In genomic region chr1:17372955-17373354, GRCh38 we compare ENCODE assay signal across 23 cellular contexts. TPM values are rescaled to one million over a fixed set of nuclear protein-coding genes. Genes with fewer than 3 reads are reported as not detected.
DNase-seq lines count a peak whose midpoint lies in the region; ATAC-seq, FAIRE-seq and TF ChIP-seq lines count a peak whose summit lies in the region.
"Had no signal": no experiment of that assay in that cellular context is flagged by ENCODE, and none has a peak within 500 bp of the region (broad histone marks: within the 10 kb centered on the region; RNA-seq: fewer than 3 reads in every experiment).

No MANE protein-coding gene starts in this region.

- WGBS in endodermal cell (ENCODE audit: insufficient coverage in 1 of 2, insufficient read length in 1 of 2), 2 experiments, result 83 to 94% methylated on average over 11 to 18 of the region's 18 CpGs
- WGBS in HepG2 (ENCODE audit: low lambda C conversion rate), result 27% methylated on average over 3 of the region's 18 CpGs

- H3K4me2 ChIP-seq in neural progenitor cell, result no peak overlapping the region
- H3K4me2 ChIP-seq in HepG2 (ENCODE audit: low read depth, low read length), result no peak overlapping the region

- TF ChIP-seq EP300 in HepG2 (IDR thresholded peaks at IDR 0.05; ENCODE audit: low read depth in 2 of 2, low read length in 2 of 2) (no peak), HepG2 (CRISPR knock-in tag; IDR thresholded peaks at IDR 0.05; ENCODE audit: borderline replicate concordance) (no peak)

- H3K27ac Mint-ChIP-seq in activated naive CD8-positive, alpha-beta T cell treated with anti-CD3 and anti-CD28 coated beads, Interleukin-2, amount 50 U/mL, for 24 hours, result no peak overlapping the region
- H3K27ac Mint-ChIP-seq in activated naive CD8-positive, alpha-beta T cell treated with anti-CD3 and anti-CD28 coated beads for 36 hours, result no peak overlapping the region
- H3K27ac Mint-ChIP-seq in endodermal cell, result no peak overlapping the region
- no peak overlapping the region for H3K27ac Mint-ChIP-seq in neural progenitor cell
- H3K27ac Mint-ChIP-seq: CD8-positive, alpha-beta T cell had no signal

- no peaks in the 10 kb centered on the region for H4K20me1 ChIP-seq in neural progenitor cell (ENCODE audit: low read depth)
- peaks cover 3% of the 10 kb centered on the region; the same call in 1 of the 2 replicates for H4K20me1 ChIP-seq in HepG2 (ENCODE audit: insufficient read depth, low read length)

- TF ChIP-seq POLR2A in HepG2 (IDR thresholded peaks at IDR 0.05; ENCODE audit: insufficient read depth in 1 of 2, low read depth in 2 of 2, low read length in 2 of 2), result no peak

- peak; percentile 26 for ATAC-seq in activated naive CD8-positive, alpha-beta T cell treated with anti-CD3 and anti-CD28 coated beads, Interleukin-2, amount 50 U/mL, for 24 hours
- no peak for ATAC-seq in left cardiac atrium
- no peak for ATAC-seq in HepG2
- ATAC-seq: CD8-positive, alpha-beta T cell; HCT116 had no signal

- H3K4me3 Mint-ChIP-seq in activated naive CD8-positive, alpha-beta T cell treated with anti-CD3 and anti-CD28 coated beads, Interleukin-2, amount 50 U/mL, for 24 hours, result no peak overlapping the region
- no peak overlapping the region for H3K4me3 Mint-ChIP-seq in activated naive CD8-positive, alpha-beta T cell treated with anti-CD3 and anti-CD28 coated beads for 36 hours
- H3K4me3 Mint-ChIP-seq in endodermal cell, result no peak overlapping the region
- no peak overlapping the region for H3K4me3 Mint-ChIP-seq in neural progenitor cell
- H3K4me3 Mint-ChIP-seq: CD14-positive monocyte; CD8-positive, alpha-beta T cell had no signal

- H3K79me2 ChIP-seq in neural progenitor cell (ENCODE audit: low read depth) (no peaks in the 10 kb centered on the region), HepG2 (ENCODE audit: insufficient read depth, low read length) (no peaks in the 10 kb centered on the region)

- no peaks in the 10 kb centered on the region for H3K36me3 Mint-ChIP-seq in activated naive CD8-positive, alpha-beta T cell treated with anti-CD3 and anti-CD28 coated beads, Interleukin-2, amount 50 U/mL, for 24 hours (ENCODE audit: low read depth)
- H3K36me3 Mint-ChIP-seq in activated naive CD8-positive, alpha-beta T cell treated with anti-CD3 and anti-CD28 coated beads for 36 hours, result no peaks in the 10 kb centered on the region
- H3K36me3 Mint-ChIP-seq in endodermal cell (ENCODE audit: low read depth), result no peaks in the 10 kb centered on the region
- no peaks in the 10 kb centered on the region for H3K36me3 Mint-ChIP-seq in neural progenitor cell
- H3K36me3 Mint-ChIP-seq: CD14-positive monocyte; CD8-positive, alpha-beta T cell had no signal

- H3K36me3 ChIP-seq in endodermal cell (ENCODE audit: control insufficient read depth, insufficient read depth, low read length) (no peaks in the 10 kb centered on the region), neural progenitor cell (no peaks in the 10 kb centered on the region), HepG2 (replicated peaks in 1 of 2; ENCODE audit: control insufficient read depth in 1 of 2, insufficient read depth in 2 of 2, low read length in 2 of 2) (no peaks in the 10 kb centered on the region)

- POLR2A ChIA-PET in HepG2 (lab: Yijun Ruan, JAX), result no interaction called here

- CTCF ChIA-PET in HepG2 (lab: Yijun Ruan, JAX; ENCODE audit: low intra/inter-chr PET ratio, low total read pairs), result no interaction called here

- H3K27me3 Mint-ChIP-seq in activated naive CD8-positive, alpha-beta T cell treated with anti-CD3 and anti-CD28 coated beads, Interleukin-2, amount 50 U/mL, for 24 hours, result peaks cover 2% of the 10 kb centered on the region
- no peaks in the 10 kb centered on the region for H3K27me3 Mint-ChIP-seq in activated naive CD8-positive, alpha-beta T cell treated with anti-CD3 and anti-CD28 coated beads for 36 hours
- H3K27me3 Mint-ChIP-seq in endodermal cell (ENCODE audit: insufficient read depth) (no peaks in the 10 kb centered on the region), neural progenitor cell (ENCODE audit: insufficient read depth, low read depth) (peaks cover 17% of the 10 kb centered on the region)

- H3K4me3 ChIP-seq in endodermal cell (ENCODE audit: low read length) (no peak overlapping the region), neural progenitor cell (no peak overlapping the region), HepG2 (replicated peaks in 1 of 3; ENCODE audit: insufficient read depth in 1 of 3, low read depth in 2 of 3, low read length in 3 of 3) (no peak overlapping the region)

- H3K27me3 ChIP-seq in endodermal cell (ENCODE audit: control insufficient read depth, insufficient read depth, low read length, poor library complexity, severe bottlenecking) (no peaks in the 10 kb centered on the region), neural progenitor cell (no peaks in the 10 kb centered on the region), HepG2 (ENCODE audit: control insufficient read depth in 1 of 2, insufficient read depth in 2 of 2, low read length in 2 of 2) (peaks cover 14 to 29% of the 10 kb centered on the region in 2 experiments; a peak in 4 of 5 replicates)

- FAIRE-seq in HepG2 (lab: Jason Lieb, UNC), result no peak
- FAIRE-seq: D721Med, G401.6, GM12891, GM19239 had no signal

- in situ Hi-C loops in HepG2 (cut with HindIII; ENCODE audit: extremely low pct_ligation_motif_present, low pct_unique_long_range_greater_than_20kb), result no loop called here

- no peak for DNase-seq in activated naive CD8-positive, alpha-beta T cell treated with anti-CD3 and anti-CD28 coated beads, Interleukin-2, amount 50 U/mL, for 24 hours
- DNase-seq in activated naive CD8-positive, alpha-beta T cell treated with anti-CD3 and anti-CD28 coated beads for 36 hours, result no peak
- DNase-seq in endodermal cell, result peak; percentile 64
- peak; percentile 13 for DNase-seq in neural progenitor cell (ENCODE audit: low spot score)
- DNase-seq in left cardiac atrium, result no peak
- DNase-seq in HepG2 (ENCODE audit: low spot score), result no peak
- DNase-seq in HK-2 (ENCODE audit: unreplicated experiment), result no peak
- DNase-seq: CD8-positive, alpha-beta T cell; COR-L47; DMS153; DMS79 treated with DMSO at 0.1 percent for 48 hours; EL; IMR-90 had no signal

- no TSS peak for BruUV-seq in HepG2 (replicated peaks; lab: Mats Ljungman, UMichigan)

- H3K4me1 Mint-ChIP-seq in activated naive CD8-positive, alpha-beta T cell treated with anti-CD3 and anti-CD28 coated beads, Interleukin-2, amount 50 U/mL, for 24 hours, result no peaks in the 10 kb centered on the region
- no peaks in the 10 kb centered on the region for H3K4me1 Mint-ChIP-seq in activated naive CD8-positive, alpha-beta T cell treated with anti-CD3 and anti-CD28 coated beads for 36 hours
- H3K4me1 Mint-ChIP-seq in endodermal cell (peaks cover 8% of the 10 kb centered on the region), neural progenitor cell (peaks cover 2% of the 10 kb centered on the region)
- H3K4me1 Mint-ChIP-seq: CD14-positive monocyte had no signal

- H3F3A ChIP-seq in neural progenitor cell (ENCODE audit: low read depth), result no peaks in the 10 kb centered on the region

- H3K4me1 ChIP-seq in endodermal cell (ENCODE audit: control insufficient read depth, insufficient read depth, low read length) (no peaks in the 10 kb centered on the region), neural progenitor cell (no peaks in the 10 kb centered on the region), HepG2 (ENCODE audit: insufficient read depth, low read length) (no peaks in the 10 kb centered on the region)

- H3K9me3 Mint-ChIP-seq in activated naive CD8-positive, alpha-beta T cell treated with anti-CD3 and anti-CD28 coated beads, Interleukin-2, amount 50 U/mL, for 24 hours, result no peaks in the 10 kb centered on the region
- H3K9me3 Mint-ChIP-seq in activated naive CD8-positive, alpha-beta T cell treated with anti-CD3 and anti-CD28 coated beads for 36 hours, result no peaks in the 10 kb centered on the region
- H3K9me3 Mint-ChIP-seq in endodermal cell (no peaks in the 10 kb centered on the region), neural progenitor cell (no peaks in the 10 kb centered on the region)
- H3K9me3 Mint-ChIP-seq: CD14-positive monocyte; CD8-positive, alpha-beta T cell had no signal

- no peaks in the 10 kb centered on the region for H3K9me3 ChIP-seq in endodermal cell (ENCODE audit: control insufficient read depth, low read length)
- H3K9me3 ChIP-seq in neural progenitor cell (ENCODE audit: low read depth), result no peaks in the 10 kb centered on the region
- no peaks in the 10 kb centered on the region for H3K9me3 ChIP-seq in HepG2 (ENCODE audit: low read length)

- H3K9ac ChIP-seq in endodermal cell (ENCODE audit: extremely low read depth, low read length, poor library complexity, severe bottlenecking) (no peak overlapping the region), neural progenitor cell (no peak overlapping the region), HepG2 (ENCODE audit: insufficient read depth, low read depth, low read length) (no peak overlapping the region)

- no peak overlapping the region for H2AFZ ChIP-seq in neural progenitor cell (replicated peaks)
- H2AFZ ChIP-seq in HepG2 (ENCODE audit: low read length), result no peak overlapping the region

- no peak overlapping the region for H3K27ac ChIP-seq in endodermal cell (ENCODE audit: low read depth, low read length)
- no peak overlapping the region for H3K27ac ChIP-seq in neural progenitor cell
- no peak overlapping the region for H3K27ac ChIP-seq in HepG2 (ENCODE audit: extremely low read length, insufficient read depth, low read length)
- H3K27ac ChIP-seq: 22Rv1 had no signal

- no peak for TF ChIP-seq RAD21 in HepG2 (CRISPR knock-in tag; IDR thresholded peaks at IDR 0.05)

- TF ChIP-seq CTCF in endodermal cell (conservative IDR thresholded peaks at IDR 0.05) (peak; percentile 35), neural progenitor cell (IDR thresholded peaks at IDR 0.05) (no peak), HepG2 (CRISPR knock-in tag; IDR thresholded peaks at IDR 0.05) (no peak; the same call in 1 of the 2 replicates)

- intact Hi-C loops in left cardiac atrium (cut with DNase I), result no loop called here
- intact Hi-C loops in HepG2 (cut with micrococcal nuclease; ENCODE audit: unreplicated experiment), result no loop called here

RNA-seq across cellular contexts. Expression of gene PADI6, which starts 1.0 kb away (rescaled TPM):
- not detected for total RNA-seq in activated naive CD8-positive, alpha-beta T cell treated with anti-CD3 and anti-CD28 coated beads for 36 hours
- total RNA-seq in endodermal cell (not detected), neural progenitor cell (ENCODE audit: low replicate concordance) (not detected in 2 replicates), left cardiac atrium (not detected), HepG2 (2016; rRNA removed; fragmentation: Illumina TruSeq; extraction: Trizol) (not detected in 2 replicates)
- polyA plus RNA-seq in endodermal cell (2013, experiment 1 of 2), result not detected
- polyA plus RNA-seq in endodermal cell (2013, experiment 2 of 2), result not detected
- not detected in 2 replicates for total RNA-seq in HepG2 (2016; cell fraction: cytosol; rRNA removed; fragmentation: Illumina TruSeq; extraction: Trizol; ENCODE audit: low read depth)
- total RNA-seq in HepG2 (2016; cell fraction: insoluble cytoplasmic fraction; rRNA removed; fragmentation: Illumina TruSeq; extraction: Trizol), result not detected in 2 replicates
- total RNA-seq in HepG2 (2016; cell fraction: membrane; rRNA removed; fragmentation: Illumina TruSeq; extraction: Trizol), result not detected in 2 replicates
- not detected in 2 replicates for total RNA-seq in HepG2 (2016; cell fraction: nucleus; rRNA removed; fragmentation: Illumina TruSeq; extraction: Trizol)
- not detected in 2 replicates for polyA plus RNA-seq in HepG2 (2011; rRNA removed)
- 0.03 TPM in 1 of 2 replicates, not detected in the other for polyA plus RNA-seq in HepG2 (2011; cell fraction: cytosol; rRNA removed)
- not detected in 2 replicates for polyA plus RNA-seq in HepG2 (2011; cell fraction: nucleus; rRNA removed)
- polyA plus RNA-seq in HepG2 (2012), result not detected in 2 replicates
- not detected in 2 replicates for polyA plus RNA-seq in HepG2 (2016; cell fraction: cytosol; fragmentation: Illumina TruSeq; extraction: Trizol; ENCODE audit: low read depth)
- polyA plus RNA-seq in HepG2 (2016; cell fraction: insoluble cytoplasmic fraction; fragmentation: Illumina TruSeq; extraction: Trizol; ENCODE audit: low read depth), result not detected in 2 replicates
- not detected in 2 replicates for polyA plus RNA-seq in HepG2 (2016; cell fraction: membrane; fragmentation: Illumina TruSeq; extraction: Trizol; ENCODE audit: low read depth)
- not detected in 2 replicates for polyA plus RNA-seq in HepG2 (2016; cell fraction: nucleus; fragmentation: Illumina TruSeq; extraction: Trizol; ENCODE audit: insufficient read depth, low read depth)
- not detected in 2 replicates for polyA minus RNA-seq in HepG2 (2011; rRNA and poly(A)+ RNA removed; ENCODE audit: low replicate concordance)
- not detected in 2 replicates for polyA minus RNA-seq in HepG2 (2011; cell fraction: cytosol; rRNA and poly(A)+ RNA removed)
- not detected in 2 replicates for polyA minus RNA-seq in HepG2 (2011; cell fraction: nucleus; rRNA and poly(A)+ RNA removed)
- total RNA-seq: A673; CD8-positive, alpha-beta T cell; H4; IMR-90 had no signal
- polyA plus RNA-seq: BJ, IMR-90 had no signal

Comparison
In these comparisons a context has a peak if more than half of its experiments do, and no peak if none do; other contexts are left out.
1. DNase-seq: peak in endodermal cell (single experiment) and neural progenitor cell (single experiment); none in activated naive CD8-positive, alpha-beta T cell treated with anti-CD3 and anti-CD28 coated beads, Interleukin-2, amount 50 U/mL, for 24 hours (single experiment), activated naive CD8-positive, alpha-beta T cell treated with anti-CD3 and anti-CD28 coated beads for 36 hours (single experiment), left cardiac atrium (single experiment), HepG2 (single experiment) and HK-2 (single experiment).